In the genomic region with DNA sequence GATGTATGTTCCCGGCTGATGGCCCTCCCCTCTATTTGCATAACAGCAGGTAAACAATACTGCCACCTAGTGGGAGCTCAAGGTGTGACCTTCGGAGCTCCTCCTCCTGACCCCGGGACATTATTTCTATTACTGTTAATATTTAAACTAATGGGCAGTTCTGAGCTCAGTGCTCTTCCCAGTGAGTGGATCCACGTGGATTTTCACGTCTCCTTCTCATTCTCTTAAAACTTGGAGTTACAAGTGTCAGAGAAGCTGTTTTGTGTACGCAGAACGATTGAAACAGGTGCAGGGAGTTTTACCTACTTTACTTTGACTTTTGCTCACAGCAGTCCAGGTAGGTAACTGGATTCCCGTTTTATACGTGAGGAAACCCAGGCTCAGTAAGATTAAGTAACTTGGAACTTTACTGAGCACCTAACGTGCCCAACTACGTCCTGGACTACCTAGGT, we compare ENCODE assay signal across 8 cellular contexts.
A peak's percentile ranks its signal among the peaks of the same experiment; 100 is the strongest.
DNase-seq lines count a peak whose midpoint lies in the region; ATAC-seq and TF ChIP-seq lines count a peak whose summit lies in the region.

No MANE protein-coding gene starts in this region.

- no peak overlapping the region for H3K4me3 ChIP-seq in GM12875 (ENCODE audit: low read depth, low read length)

- no peak overlapping the region for H3K27ac Mint-ChIP-seq in activated CD4-positive, alpha-beta T cell treated with anti-CD3 and anti-CD28 coated beads, Interleukin-2, amount 10 ng/mL, durations not matched to agents 24 days and 14 days
- H3K27ac Mint-ChIP-seq in memory B cell, result no peak overlapping the region

- peak; percentile 52 for DNase-seq in 8988T
- DNase-seq in NCI-H2029 (lab: John Stamatoyannopoulos, UW), result peak; percentile 34
- DNase-seq in activated CD4-positive, alpha-beta T cell treated with anti-CD3 and anti-CD28 coated beads, Interleukin-2, amount 10 ng/mL, durations not matched to agents 24 days and 14 days, result peak; percentile 89
- peak; percentile 85 for DNase-seq in dermis blood vessel endothelial cell
- peak; percentile 66 to 79 for DNase-seq in memory B cell (ENCODE audit: low spot score in 2 of 2)
- peak; percentile 14 for DNase-seq in stimulated activated CD8-positive, alpha-beta memory T cell treated with anti-CD3 and anti-CD28 coated beads, Interleukin-7, amount 100 ng/mL, for 24 hours (ENCODE audit: low read depth)
- DNase-seq in NCI-H446 treated with DMSO at 0.1 percent for 48 hours (lab: John Stamatoyannopoulos, UW), result no peak

- intact Hi-C loops in activated CD4-positive, alpha-beta T cell treated with anti-CD3 and anti-CD28 coated beads, Interleukin-2, amount 10 ng/mL, durations not matched to agents 24 days and 14 days (cut with micrococcal nuclease), result loop anchor here (1.0 kb wide), 2 partner anchors 135 to 158 kb away; no protein-coding TSS in a partner anchor

- peaks cover 13% of the 10 kb centered on the region for H3K4me1 Mint-ChIP-seq in activated CD4-positive, alpha-beta T cell treated with anti-CD3 and anti-CD28 coated beads, Interleukin-2, amount 10 ng/mL, durations not matched to agents 24 days and 14 days
- H3K4me1 Mint-ChIP-seq in memory B cell, result peaks cover 50% of the 10 kb centered on the region

- peak; percentile 92 for ATAC-seq in memory B cell (ENCODE audit: low read depth)

- TF ChIP-seq CTCF in GM12875 (IDR thresholded peaks at IDR 0.05; ENCODE audit: borderline replicate concordance, insufficient read depth, low read depth, low read length), result peak; percentile 61; the same call in 1 of the 2 replicates

- no peaks in the 10 kb centered on the region for H3K27me3 Mint-ChIP-seq in activated CD4-positive, alpha-beta T cell treated with anti-CD3 and anti-CD28 coated beads, Interleukin-2, amount 10 ng/mL, durations not matched to agents 24 days and 14 days
- no peaks in the 10 kb centered on the region for H3K27me3 Mint-ChIP-seq in memory B cell

- no peak overlapping the region for H3K4me3 Mint-ChIP-seq in activated CD4-positive, alpha-beta T cell treated with anti-CD3 and anti-CD28 coated beads, Interleukin-2, amount 10 ng/mL, durations not matched to agents 24 days and 14 days
- peak overlapping the region; percentile 64 for H3K4me3 Mint-ChIP-seq in memory B cell

- no peaks in the 10 kb centered on the region for H3K9me3 Mint-ChIP-seq in activated CD4-positive, alpha-beta T cell treated with anti-CD3 and anti-CD28 coated beads, Interleukin-2, amount 10 ng/mL, durations not matched to agents 24 days and 14 days
- H3K9me3 Mint-ChIP-seq in memory B cell, result no peaks in the 10 kb centered on the region

- H3K36me3 Mint-ChIP-seq in activated CD4-positive, alpha-beta T cell treated with anti-CD3 and anti-CD28 coated beads, Interleukin-2, amount 10 ng/mL, durations not matched to agents 24 days and 14 days (ENCODE audit: low read depth), result no peaks in the 10 kb centered on the region
- H3K36me3 Mint-ChIP-seq in memory B cell, result no peaks in the 10 kb centered on the region
